ENCODE assay signal across 23 cellular contexts in genomic region chr21:26925636-26926035, GRCh38. TPM values are rescaled to one million over a fixed set of nuclear protein-coding genes. Genes with fewer than 3 reads are reported as not detected.
"Had no signal": no experiment of that assay in that cellular context is flagged by ENCODE, and none has a peak within 500 bp of the region (broad histone marks: within the 10 kb centered on the region; RNA-seq: fewer than 3 reads in every experiment).

No MANE protein-coding gene starts in this region.

- ATAC-seq: left ventricle myocardium superior; lower lobe of right lung; mucosa of descending colon; natural killer cell treated with Interleukin-12 subunit alpha and Interleukin-12 subunit beta and Interleukin-15 and Interleukin-18, amount 100 ng/mL, for 72 hours; sciatic nerve; stimulated activated naive CD8-positive, alpha-beta T cell treated with anti-CD3 and anti-CD28 coated beads, Interleukin-15, amount 100 ng/mL, for 72 hours had no signal

- H3K27me3 ChIP-seq: right atrium auricular region, suprapubic skin, transverse colon had no signal

- H3K36me3 ChIP-seq: lower lobe of right lung, prostate gland, transverse colon had no signal

- H3K4me3 Mint-ChIP-seq: memory B cell; mesothelial cell of epicardium; naive B cell; natural killer cell treated with Interleukin-12 subunit alpha and Interleukin-12 subunit beta and Interleukin-15 and Interleukin-18, amount 100 ng/mL, for 72 hours; neural crest cell; stimulated activated naive CD8-positive, alpha-beta T cell treated with anti-CD3 and anti-CD28 coated beads, Interleukin-15, amount 100 ng/mL, for 72 hours had no signal

- H3K9me3 ChIP-seq: lower lobe of right lung, mucosa of descending colon, prostate gland, right atrium auricular region, suprapubic skin, transverse colon had no signal

- H3K36me3 Mint-ChIP-seq: memory B cell; naive B cell; natural killer cell treated with Interleukin-12 subunit alpha and Interleukin-12 subunit beta and Interleukin-15 and Interleukin-18, amount 100 ng/mL, for 72 hours had no signal

- H3K4me3 ChIP-seq: dorsolateral prefrontal cortex, lower lobe of right lung, mucosa of descending colon, prostate gland, right atrium auricular region, smooth muscle cell, suprapubic skin, transverse colon had no signal

- H3K27me3 Mint-ChIP-seq: memory B cell; naive B cell; stimulated activated naive CD8-positive, alpha-beta T cell treated with anti-CD3 and anti-CD28 coated beads, Interleukin-15, amount 100 ng/mL, for 72 hours had no signal

- H3K27ac ChIP-seq: dorsolateral prefrontal cortex, lower lobe of right lung, prostate gland, right atrium auricular region, suprapubic skin, transverse colon had no signal

- H3K4me1 Mint-ChIP-seq: memory B cell; mesothelial cell of epicardium; naive B cell; neural crest cell; stimulated activated naive CD8-positive, alpha-beta T cell treated with anti-CD3 and anti-CD28 coated beads, Interleukin-15, amount 100 ng/mL, for 72 hours had no signal

- H3K4me2 ChIP-seq: smooth muscle cell had no signal

- DNase-seq: dorsolateral prefrontal cortex; effector CD4-positive, alpha-beta T cell; head of caudate nucleus; left ventricle myocardium superior; lower lobe of right lung; mucosa of descending colon; naive B cell; stimulated activated CD4-positive, alpha-beta T cell treated with anti-CD3 and anti-CD28 coated beads, Interleukin-12 subunit alpha, Interleukin-12 subunit beta, amount 100 ng/mL, for 4 hours; stimulated activated CD4-positive, alpha-beta T cell treated with anti-CD3 and anti-CD28 coated beads, Interleukin-1b, Interleukin-23, amount 100 ng/mL, for 48 hours; stimulated activated CD4-positive, alpha-beta T cell treated with anti-CD3 and anti-CD28 coated beads, Interleukin-4, amount 100 ng/mL, for 1 hour; stimulated activated CD8-positive, alpha-beta memory T cell treated with anti-CD3 and anti-CD28 coated beads, Interleukin-4, amount 100 ng/mL, for 48 hours; stimulated activated naive CD4-positive, alpha-beta T cell; stimulated activated naive CD8-positive, alpha-beta T cell treated with anti-CD3 and anti-CD28 coated beads, Interleukin-15, amount 100 ng/mL, for 72 hours; transverse colon had no signal

- H3K9me3 Mint-ChIP-seq: memory B cell; mesothelial cell of epicardium; natural killer cell treated with Interleukin-12 subunit alpha and Interleukin-12 subunit beta and Interleukin-15 and Interleukin-18, amount 100 ng/mL, for 72 hours; neural crest cell; stimulated activated naive CD8-positive, alpha-beta T cell treated with anti-CD3 and anti-CD28 coated beads, Interleukin-15, amount 100 ng/mL, for 72 hours had no signal

- H3K4me1 ChIP-seq: lower lobe of right lung, prostate gland, right atrium auricular region, suprapubic skin, transverse colon had no signal

- H3K27ac Mint-ChIP-seq: memory B cell; mesothelial cell of epicardium; natural killer cell treated with Interleukin-12 subunit alpha and Interleukin-12 subunit beta and Interleukin-15 and Interleukin-18, amount 100 ng/mL, for 72 hours had no signal

RNA-seq across cellular contexts. Expression of gene ADAMTS5, which starts 41.3 kb away (rescaled TPM):
- total RNA-seq: natural killer cell treated with Interleukin-12 subunit alpha and Interleukin-12 subunit beta and Interleukin-15 and Interleukin-18, amount 100 ng/mL, for 72 hours had no signal
